16 cellular contexts compared by ENCODE assay signal in genomic region chr10:116408716-116409115, GRCh38. TPM values are rescaled to one million over a fixed set of nuclear protein-coding genes. Genes with fewer than 3 reads are reported as not detected.
DNase-seq lines count a peak whose midpoint lies in the region; ATAC-seq and TF ChIP-seq lines count a peak whose summit lies in the region.
"Had no signal": no experiment of that assay in that cellular context is flagged by ENCODE, and none has a peak within 500 bp of the region (broad histone marks: within the 10 kb centered on the region; RNA-seq: fewer than 3 reads in every experiment).

No MANE protein-coding gene starts in this region.

- no peaks in the 10 kb centered on the region for H3K4me1 Mint-ChIP-seq in stimulated activated naive CD8-positive, alpha-beta T cell treated with anti-CD3 and anti-CD28 coated beads, Interleukin-15, amount 100 ng/mL, for 72 hours
- H3K4me1 Mint-ChIP-seq: activated B cell treated with CpG ODN at 0.5 μM for 24 hours had no signal

- no peak overlapping the region for H3K27ac Mint-ChIP-seq in stimulated activated naive CD8-positive, alpha-beta T cell treated with anti-CD3 and anti-CD28 coated beads, Interleukin-15, amount 100 ng/mL, for 72 hours
- H3K27ac Mint-ChIP-seq: activated B cell treated with CpG ODN at 0.5 μM for 24 hours; activated naive CD8-positive, alpha-beta T cell; HFFc6 had no signal

- H3K9me3 Mint-ChIP-seq in stimulated activated naive CD8-positive, alpha-beta T cell treated with anti-CD3 and anti-CD28 coated beads, Interleukin-15, amount 100 ng/mL, for 72 hours, result peaks cover 0 to 5% of the 10 kb centered on the region in 2 donors
- H3K9me3 Mint-ChIP-seq: HFFc6 had no signal

- ATAC-seq in GM18519 (IDR thresholded peaks at IDR 0.05; ENCODE audit: low FRiP score, unreplicated experiment), result peak; percentile 94
- ATAC-seq in GM21619 (IDR thresholded peaks at IDR 0.05; ENCODE audit: unreplicated experiment), result peak; percentile 54
- peak; percentile 80 for ATAC-seq in HG03520 (IDR thresholded peaks at IDR 0.05; ENCODE audit: unreplicated experiment)
- ATAC-seq in stimulated activated naive CD8-positive, alpha-beta T cell treated with anti-CD3 and anti-CD28 coated beads, Interleukin-15, amount 100 ng/mL, for 72 hours, result no peak

- peaks cover 11% of the 10 kb centered on the region for H3K27me3 ChIP-seq in MG63
- H3K27me3 ChIP-seq: cardiac muscle cell had no signal

- H3K36me3 ChIP-seq in MG63, result no peaks in the 10 kb centered on the region
- H3K36me3 ChIP-seq: cardiac muscle cell, prostate gland had no signal

- DNase-seq in left kidney (ENCODE audit: low read depth, low spot score) (peak; percentile 75), MG63 (no peak), NCI-H1105 (lab: John Stamatoyannopoulos, UW) (no peak), foreskin fibroblast (no peak)
- DNase-seq in stimulated activated naive CD8-positive, alpha-beta T cell treated with anti-CD3 and anti-CD28 coated beads, Interleukin-15, amount 100 ng/mL, for 72 hours, result no peak
- DNase-seq: activated B cell treated with CpG ODN at 0.5 μM for 24 hours, HFFc6, kidney, PC-9 had no signal

- H3K4me3 Mint-ChIP-seq in stimulated activated naive CD8-positive, alpha-beta T cell treated with anti-CD3 and anti-CD28 coated beads, Interleukin-15, amount 100 ng/mL, for 72 hours, result no peak overlapping the region
- H3K4me3 Mint-ChIP-seq: activated B cell treated with CpG ODN at 0.5 μM for 24 hours; activated naive CD8-positive, alpha-beta T cell; HFFc6 had no signal

- H3K9me3 ChIP-seq in MG63, result no peaks in the 10 kb centered on the region; the same call in 1 of the 2 replicates
- H3K9me3 ChIP-seq: prostate gland had no signal

- peaks cover 19% of the 10 kb centered on the region for H3K27me3 Mint-ChIP-seq in stimulated activated naive CD8-positive, alpha-beta T cell treated with anti-CD3 and anti-CD28 coated beads, Interleukin-15, amount 100 ng/mL, for 72 hours

- H3K4me3 ChIP-seq in MG63 (no peak overlapping the region), foreskin fibroblast (ENCODE audit: low read depth in 1 of 2, low read length in 2 of 2) (no peak overlapping the region)
- H3K4me3 ChIP-seq: cardiac muscle cell, PC-9, prostate gland had no signal

- no peak for TF ChIP-seq CTCF in foreskin fibroblast (IDR thresholded peaks at IDR 0.05; ENCODE audit: low read depth, low read length)

RNA-seq across cellular contexts. Expression of gene PNLIPRP3, which starts 18.9 kb away (rescaled TPM):
- total RNA-seq in MG63 (2014; rRNA removed; shearing (Covaris generic); ENCODE audit: low replicate concordance), result not detected in 2 replicates
- total RNA-seq: activated B cell treated with CpG ODN at 0.5 μM for 24 hours, cardiac muscle cell, HFFc6, kidney, PC-9, urinary bladder had no signal
